26 cellular contexts compared by ENCODE assay signal in genomic region chr1:31006760-31007159, GRCh38. TPM values are rescaled to one million over a fixed set of nuclear protein-coding genes. Genes with fewer than 3 reads are reported as not detected.
DNase-seq lines count a peak whose midpoint lies in the region; ATAC-seq, FAIRE-seq and TF ChIP-seq lines count a peak whose summit lies in the region.
"Had no signal": no experiment of that assay in that cellular context is flagged by ENCODE, and none has a peak within 500 bp of the region (broad histone marks: within the 10 kb centered on the region; RNA-seq: fewer than 3 reads in every experiment).

No MANE protein-coding gene starts in this region.

- H3K27me3 ChIP-seq in IMR-90 (ENCODE audit: control insufficient read depth, insufficient read depth, low read length) (no peaks in the 10 kb centered on the region), astrocyte (ENCODE audit: insufficient read depth, low read length) (no peaks in the 10 kb centered on the region), hepatocyte (no peaks in the 10 kb centered on the region), skeletal muscle satellite cell (ENCODE audit: control insufficient read depth, insufficient read depth, low read length) (no peaks in the 10 kb centered on the region)
- H3K27me3 ChIP-seq: colonic mucosa, neural progenitor cell had no signal

- H3K9ac ChIP-seq in IMR-90 (ENCODE audit: low read depth, low read length) (no peak overlapping the region; the same call in 1 of the 2 replicates), astrocyte (ENCODE audit: low read length) (peak overlapping the region; percentile 20), skeletal muscle satellite cell (ENCODE audit: low read depth, low read length) (peak overlapping the region; percentile 22)
- H3K9ac ChIP-seq: neural progenitor cell had no signal

- POLR2A ChIA-PET in IMR-90 (lab: Charles Lee; ENCODE audit: unreplicated experiment) = no interaction called here

- no peaks in the 10 kb centered on the region for H3K9me3 Mint-ChIP-seq in astrocyte (ENCODE audit: unreplicated experiment)
- H3K9me3 Mint-ChIP-seq: activated T-helper 1 cell treated with anti-CD3 and anti-CD28 coated beads, Interleukin-12 subunit alpha, Interleukin-12 subunit beta, Interleukin-2, Interleukin-4 antibody, amounts not matched to agents 30 ng/mL and 10 ng/mL and 1 ng/mL, durations not matched to agents 14 hours and 24 hours and 36 hours; brain; neural progenitor cell; WTC11 had no signal

- H3K4me3 ChIP-seq in IMR-90 (ENCODE audit: insufficient read depth, low read depth, low read length) (no peak overlapping the region), astrocyte (ENCODE audit: insufficient read depth, low read depth, low read length) (peak overlapping the region; percentile 27), hepatocyte (no peak overlapping the region), skeletal muscle satellite cell (ENCODE audit: low read length) (peak overlapping the region; percentile 23)
- H3K4me3 ChIP-seq: colonic mucosa, left ventricle myocardium inferior, neural progenitor cell, prostate gland, skin epidermis had no signal

- TF ChIP-seq CTCF in IMR-90 (conservative IDR thresholded peaks at IDR 0.05; ENCODE audit: low read depth, low read length) = no peak
- TF ChIP-seq CTCF in astrocyte (IDR thresholded peaks at IDR 0.05; ENCODE audit: insufficient read depth, low read depth, low read length) = no peak
- TF ChIP-seq CTCF in hepatocyte (IDR thresholded peaks at IDR 0.05; ENCODE audit: poor library complexity) = no peak

- H3K36me3 ChIP-seq in IMR-90 (ENCODE audit: control insufficient read depth, insufficient read depth, low read length) = peaks cover 15% of the 10 kb centered on the region
- peaks cover 34% of the 10 kb centered on the region for H3K36me3 ChIP-seq in astrocyte (ENCODE audit: insufficient read depth, low read length)
- H3K36me3 ChIP-seq in hepatocyte (replicated peaks; ENCODE audit: insufficient read depth, low read depth) = no peaks in the 10 kb centered on the region
- H3K36me3 ChIP-seq in skeletal muscle satellite cell (ENCODE audit: insufficient read depth, low read length) = peaks cover 42% of the 10 kb centered on the region
- H3K36me3 ChIP-seq: colonic mucosa had no signal

- H3K14ac ChIP-seq in IMR-90 (replicated peaks; ENCODE audit: low read depth, low read length) = peak overlapping the region; percentile 32

- H3K4me1 Mint-ChIP-seq in astrocyte (ENCODE audit: low read depth, unreplicated experiment) = peaks cover 71% of the 10 kb centered on the region

- peak overlapping the region; percentile 66; the same call in 1 of the 2 replicates for H3K23ac ChIP-seq in IMR-90 (ENCODE audit: low read depth, low read length)

- peak overlapping the region; percentile 90; the same call in 1 of the 2 replicates for H3K18ac ChIP-seq in IMR-90 (ENCODE audit: low read depth, low read length)

- no peak overlapping the region for H3K4me3 Mint-ChIP-seq in astrocyte (ENCODE audit: unreplicated experiment)
- H3K4me3 Mint-ChIP-seq: activated T-helper 1 cell treated with anti-CD3 and anti-CD28 coated beads, Interleukin-12 subunit alpha, Interleukin-12 subunit beta, Interleukin-2, Interleukin-4 antibody, amounts not matched to agents 30 ng/mL and 10 ng/mL and 1 ng/mL, durations not matched to agents 14 hours and 24 hours and 36 hours; neural progenitor cell; WTC11 had no signal

- no peaks in the 10 kb centered on the region for H3K27me3 Mint-ChIP-seq in astrocyte (ENCODE audit: low read depth, unreplicated experiment)
- H3K27me3 Mint-ChIP-seq: activated naive CD8-positive, alpha-beta T cell; brain had no signal

- DNase-seq in IMR-90 (no peak), astrocyte (ENCODE audit: low read depth) (no peak), hepatocyte (ENCODE audit: low spot score) (no peak), NCI-H1436 (lab: John Stamatoyannopoulos, UW) (no peak), DMS53 (lab: John Stamatoyannopoulos, UW) (no peak)
- DNase-seq: AML-193; colonic mucosa; GF-D8; head of caudate nucleus; KBM-7; left ventricle myocardium inferior; NCI-H2171; NCI-H524 treated with DMSO at 0.1 percent for 48 hours; stimulated activated CD4-positive, alpha-beta T cell treated with anti-CD3 and anti-CD28 coated beads, Interleukin-2, amount 100 ng/mL, for 48 hours; stimulated activated naive CD4-positive, alpha-beta T cell treated with Interleukin-2 at 50 U/mL for 16 hours had no signal

- H3K79me1 ChIP-seq in IMR-90 (ENCODE audit: low read depth in 1 of 2, low read length in 2 of 2) = peaks cover 26 to 85% of the 10 kb centered on the region in 2 experiments

- peak overlapping the region; percentile 69 for H2BK120ac ChIP-seq in IMR-90 (ENCODE audit: low read depth, low read length)

- intact Hi-C loops in IMR-90 (cut with micrococcal nuclease) = no loop called here

- no CpG with 5 or more reads among the region's 1 CpG for WGBS in IMR-90 (ENCODE audit: extremely low coverage in 2 of 2, insufficient read length in 1 of 2), 2 experiments
- 72% methylated on average over 1 of the region's 1 CpG for WGBS in hepatocyte (ENCODE audit: low lambda C conversion rate, missing lambda C conversion rate)

- H2BK15ac ChIP-seq in IMR-90 (ENCODE audit: low read depth, low read length) = no peak overlapping the region

- peak overlapping the region; percentile 22 for H3K56ac ChIP-seq in IMR-90 (ENCODE audit: extremely low read depth, insufficient read depth, low read length)

- in situ Hi-C loops in IMR-90 (cut with MboI; ENCODE audit: low sequenced_read_pairs) = no loop called here

- BruUV-seq in IMR-90 (replicated peaks; lab: Mats Ljungman, UMichigan) = no TSS peak

- H4K91ac ChIP-seq in IMR-90 (ENCODE audit: insufficient read depth, low read depth, low read length) = 0 out of 2 replicates have a peak overlapping the region, but pooled peaks have one; percentile 1

- H2AK9ac ChIP-seq in IMR-90 (replicated peaks; ENCODE audit: low read depth, low read length, poor library complexity) = no peak overlapping the region

- H3K27ac ChIP-seq in IMR-90 (ENCODE audit: insufficient read depth, low read length) = peak overlapping the region; percentile 85
- H3K27ac ChIP-seq in astrocyte (ENCODE audit: low read depth, low read length) = peak overlapping the region; percentile 71
- peak overlapping the region; percentile 70 for H3K27ac ChIP-seq in hepatocyte
- H3K27ac ChIP-seq: colonic mucosa, left ventricle myocardium inferior, neural progenitor cell, prostate gland, RWPE1 had no signal

- peak overlapping the region; percentile 60 for H3K27ac Mint-ChIP-seq in astrocyte (ENCODE audit: unreplicated experiment)
- H3K27ac Mint-ChIP-seq: neural progenitor cell had no signal

- H2BK20ac ChIP-seq in IMR-90 (ENCODE audit: low read depth, low read length) = 0 out of 2 replicates have a peak overlapping the region, but pooled peaks have one; percentile 5

- CTCF ChIA-PET in IMR-90 (lab: Yijun Ruan, JAX) = no interaction called here

- peaks cover 100% of the 10 kb centered on the region for H3K79me2 ChIP-seq in astrocyte (ENCODE audit: insufficient read depth, low read length)
- peaks cover 100% of the 10 kb centered on the region for H3K79me2 ChIP-seq in hepatocyte

- no peaks in the 10 kb centered on the region for H3K9me3 ChIP-seq in IMR-90 (ENCODE audit: control insufficient read depth, insufficient read depth, low read length)
- no peaks in the 10 kb centered on the region for H3K9me3 ChIP-seq in astrocyte (ENCODE audit: insufficient read depth, low read depth, low read length)
- no peaks in the 10 kb centered on the region for H3K9me3 ChIP-seq in hepatocyte (ENCODE audit: low read depth)
- no peaks in the 10 kb centered on the region for H3K9me3 ChIP-seq in skeletal muscle satellite cell (replicated peaks; ENCODE audit: low read length)
- H3K9me3 ChIP-seq: colonic mucosa, left ventricle myocardium inferior, prostate gland had no signal

- peak overlapping the region; percentile 39 for H3K4ac ChIP-seq in IMR-90 (ENCODE audit: low read depth, low read length)

- peak overlapping the region; percentile 88 for H3K4me2 ChIP-seq in IMR-90 (ENCODE audit: low read depth, low read length)
- H3K4me2 ChIP-seq in astrocyte (ENCODE audit: low read length) = peak overlapping the region; percentile 74
- peak overlapping the region; percentile 57 for H3K4me2 ChIP-seq in hepatocyte
- peak overlapping the region; percentile 63 for H3K4me2 ChIP-seq in skeletal muscle satellite cell (ENCODE audit: low read length)
- H3K4me2 ChIP-seq: neural progenitor cell had no signal

- H3K36me3 Mint-ChIP-seq in astrocyte (ENCODE audit: low read depth, unreplicated experiment) = peaks cover 17% of the 10 kb centered on the region

- H2AFZ ChIP-seq in IMR-90 (replicated peaks; ENCODE audit: low read length, poor library complexity) = no peak overlapping the region
- H2AFZ ChIP-seq in astrocyte (ENCODE audit: low read depth, low read length) = no peak overlapping the region
- no peak overlapping the region for H2AFZ ChIP-seq in hepatocyte
- H2AFZ ChIP-seq: neural progenitor cell had no signal

- H4K20me1 ChIP-seq in IMR-90 (ENCODE audit: insufficient read depth, low read length) (peaks cover 66% of the 10 kb centered on the region), astrocyte (ENCODE audit: insufficient read depth, low read length) (peaks cover 96% of the 10 kb centered on the region), hepatocyte (ENCODE audit: insufficient read depth, poor library complexity, severe bottlenecking) (peaks cover 100% of the 10 kb centered on the region)

- H4K5ac ChIP-seq in IMR-90 (ENCODE audit: low read depth, low read length) = peak overlapping the region; percentile 59; the same call in 1 of the 2 replicates

- no peaks in the 10 kb centered on the region for H3K9me2 ChIP-seq in hepatocyte (replicated peaks; ENCODE audit: insufficient read depth)

- H3K4me1 ChIP-seq in IMR-90 (ENCODE audit: control insufficient read depth, insufficient read depth, low read length) (peaks cover 21% of the 10 kb centered on the region), astrocyte (ENCODE audit: insufficient read depth, low read length) (peaks cover 44% of the 10 kb centered on the region), hepatocyte (ENCODE audit: insufficient read depth) (peaks cover 77% of the 10 kb centered on the region), skeletal muscle satellite cell (ENCODE audit: control insufficient read depth, insufficient read depth, low read length) (peaks cover 43% of the 10 kb centered on the region)
- H3K4me1 ChIP-seq: colonic mucosa had no signal

- dilution Hi-C loops in IMR-90 (cut with HindIII; ENCODE audit: low sequenced_read_pairs, unreplicated experiment) = no loop called here

- peaks cover 15% of the 10 kb centered on the region for H3K9me1 ChIP-seq in IMR-90 (ENCODE audit: insufficient read depth, low read length)

- peak overlapping the region; percentile 65 for H2BK5ac ChIP-seq in IMR-90 (ENCODE audit: low read depth, low read length, poor library complexity, severe bottlenecking)

- no peak for ATAC-seq in IMR-90 (ENCODE audit: low read depth)
- ATAC-seq in GM19328 (IDR thresholded peaks at IDR 0.05; ENCODE audit: unreplicated experiment) = no peak
- ATAC-seq: HCT116, WTC11 had no signal

- TF ChIP-seq POLR2A in IMR-90 (IDR thresholded peaks at IDR 0.05; ENCODE audit: low read depth, low read length) = no peak

- peak overlapping the region; percentile 41; the same call in 1 of the 2 replicates for H2AK5ac ChIP-seq in IMR-90 (ENCODE audit: low read depth, low read length)

- H4K8ac ChIP-seq in IMR-90 (ENCODE audit: low read depth in 2 of 2, low read length in 2 of 2) = peak overlapping the region in 1 of 2 experiments; percentile 36; a peak in 1 of 4 replicates

- TF ChIP-seq RAD21 in IMR-90 (IDR thresholded peaks at IDR 0.05; ENCODE audit: low read length) = no peak

- no peak for FAIRE-seq in astrocyte (lab: Jason Lieb, UNC)

RNA-seq across cellular contexts. Expression of gene PUM1, which starts 58.8 kb away (rescaled TPM):
- total RNA-seq in IMR-90 (2012; rRNA removed) (71.9 and 137 TPM in 2 replicates), astrocyte (131 and 143 TPM in 2 replicates), hepatocyte (97.4 and 98.9 TPM in 2 replicates)
- polyA plus RNA-seq in IMR-90 (2012; rRNA removed) (65.2 and 75.4 TPM in 2 replicates), hepatocyte (63.2 and 68.6 TPM in 2 replicates)
- 22.4 and 33.8 TPM in 2 replicates for polyA plus RNA-seq in IMR-90 (2012; cell fraction: cytosol; rRNA removed)
- polyA plus RNA-seq in IMR-90 (2012; cell fraction: nucleus; rRNA removed; ENCODE audit: low replicate concordance) = 58.3 and 84.7 TPM in 2 replicates
- total RNA-seq in skeletal muscle satellite cell (2012; rRNA removed) = 44.4 and 49.4 TPM in 2 replicates

Comparison
In these comparisons a context has a peak if more than half of its experiments do, and no peak if none do; other contexts are left out.
1. H3K4me3 ChIP-seq: peak in astrocyte (single experiment) and skeletal muscle satellite cell (single experiment); none in IMR-90 (single experiment) and hepatocyte (single experiment).
2. Peak in every context shown above with its lines, with median percentiles within 50 percentile points of each other: H3K27ac ChIP-seq and H3K4me2 ChIP-seq.